Comparison of ENCODE assay signal across 9 cellular contexts in genomic region chr3:153970735-153971347, GRCh38.
DNase-seq lines count a peak whose midpoint lies in the region; ATAC-seq and TF ChIP-seq lines count a peak whose summit lies in the region.
"Had no signal": no experiment of that assay in that cellular context is flagged by ENCODE, and none has a peak within 500 bp of the region (broad histone marks: within the 10 kb centered on the region; RNA-seq: fewer than 3 reads in every experiment).

No MANE protein-coding gene starts in this region.

- intact Hi-C loops in right lobe of liver (cut with DNase I) (no loop called here), head of caudate nucleus (cut with DNase I) (no loop called here)

- no peaks in the 10 kb centered on the region for H3K4me1 ChIP-seq in right lobe of liver

- no peak overlapping the region for H3K27ac ChIP-seq in right lobe of liver

- no peaks in the 10 kb centered on the region for H3K27me3 ChIP-seq in right lobe of liver

- in situ Hi-C loops in astrocyte of the spinal cord (cut with HindIII; ENCODE audit: low sequenced_read_pairs): no loop called here

- H3K9me3 ChIP-seq in right lobe of liver: no peaks in the 10 kb centered on the region

- peak; percentile 62 for TF ChIP-seq CTCF in astrocyte of the spinal cord (IDR thresholded peaks at IDR 0.05; ENCODE audit: low read depth, low read length)
- peak; percentile 14 to 43 (median 40) for TF ChIP-seq CTCF in right lobe of liver (IDR thresholded peaks at IDR 0.05)

- peak; percentile 39 for DNase-seq in D341Med (ENCODE audit: low spot score)
- DNase-seq in LHCN-M2 (ENCODE audit: low read depth): peak; percentile 19
- peak; percentile 44 for DNase-seq in astrocyte of the spinal cord (ENCODE audit: low read depth, low spot score)
- DNase-seq in right lobe of liver: no peak
- DNase-seq in head of caudate nucleus: no peak
- no peak for DNase-seq in HuH-7.5 (ENCODE audit: low spot score)
- DNase-seq in activated CD4-positive, alpha-beta T cell treated with anti-CD3 and anti-CD28 coated beads for 48 hours: no peak
- DNase-seq: islet precursor cell had no signal

- no peak for ATAC-seq in right lobe of liver
- ATAC-seq in HG02610 (IDR thresholded peaks at IDR 0.05; ENCODE audit: unreplicated experiment): no peak

- no peaks in the 10 kb centered on the region for H3K36me3 ChIP-seq in right lobe of liver

- no peak for TF ChIP-seq POLR2A in right lobe of liver (IDR thresholded peaks at IDR 0.05)

- 0% methylated on average over 1 of the region's 1 CpG for WGBS in right lobe of liver (ENCODE audit: insufficient coverage, low coverage, low lambda C conversion rate, missing lambda C conversion rate)

- H3K4me3 ChIP-seq in astrocyte of the spinal cord (ENCODE audit: low read depth, low read length): no peak overlapping the region
- H3K4me3 ChIP-seq in right lobe of liver: no peak overlapping the region

Comparison
In these comparisons a context has a peak if more than half of its experiments do, and no peak if none do; other contexts are left out.
1. DNase-seq: peak in D341Med (single experiment), LHCN-M2 (single experiment) and astrocyte of the spinal cord (single experiment); none in right lobe of liver (0 of 3), head of caudate nucleus (0 of 42), HuH-7.5 (single experiment) and activated CD4-positive, alpha-beta T cell treated with anti-CD3 and anti-CD28 coated beads for 48 hours (single experiment).